11 cellular contexts compared by ENCODE assay signal in genomic region chr18:42025491-42025890, GRCh38.
DNase-seq lines count a peak whose midpoint lies in the region; ATAC-seq and TF ChIP-seq lines count a peak whose summit lies in the region.
"Had no signal": no experiment of that assay in that cellular context is flagged by ENCODE, and none has a peak within 500 bp of the region (broad histone marks: within the 10 kb centered on the region; RNA-seq: fewer than 3 reads in every experiment).

No MANE protein-coding gene starts in this region.

- no peaks in the 10 kb centered on the region for H3K27me3 Mint-ChIP-seq in activated naive CD8-positive, alpha-beta T cell treated with anti-CD3 and anti-CD28 coated beads, Interleukin-2, amount 50 U/mL, for 24 hours
- H3K27me3 Mint-ChIP-seq: brain had no signal

- in situ Hi-C loops in GM23248 (cut with MboI), result no loop called here

- H3K36me3 ChIP-seq in GM23248 (ENCODE audit: low read depth) (peaks cover 36% of the 10 kb centered on the region), tibial artery (peaks cover 31 to 52% (median 42%) of the 10 kb centered on the region in 3 donors)

- H3K27ac Mint-ChIP-seq in activated naive CD8-positive, alpha-beta T cell treated with anti-CD3 and anti-CD28 coated beads, Interleukin-2, amount 50 U/mL, for 24 hours, result peak overlapping the region; percentile 35
- H3K27ac Mint-ChIP-seq: brain had no signal

- no peak overlapping the region for H3K4me2 ChIP-seq in GM23248 (ENCODE audit: unreplicated experiment)

- ATAC-seq in GM18520 (IDR thresholded peaks at IDR 0.05; ENCODE audit: unreplicated experiment) (peak; percentile 14), GM21447 (IDR thresholded peaks at IDR 0.05; ENCODE audit: unreplicated experiment) (peak; percentile 24), HG03066 (IDR thresholded peaks at IDR 0.05; ENCODE audit: low read depth, unreplicated experiment) (peak; percentile 12), Right ventricle myocardium inferior (no peak)
- ATAC-seq in activated naive CD8-positive, alpha-beta T cell treated with anti-CD3 and anti-CD28 coated beads, Interleukin-2, amount 50 U/mL, for 24 hours, result no peak

- H3K4me3 Mint-ChIP-seq in activated naive CD8-positive, alpha-beta T cell treated with anti-CD3 and anti-CD28 coated beads, Interleukin-2, amount 50 U/mL, for 24 hours, result no peak overlapping the region
- H3K4me3 Mint-ChIP-seq: brain had no signal

- H3K4me3 ChIP-seq in GM23248, result no peak overlapping the region
- H3K4me3 ChIP-seq in tibial artery, result no peak overlapping the region

- H4K20me1 ChIP-seq in GM23248 (ENCODE audit: insufficient read depth), result no peaks in the 10 kb centered on the region

- H3K4me1 Mint-ChIP-seq in activated naive CD8-positive, alpha-beta T cell treated with anti-CD3 and anti-CD28 coated beads, Interleukin-2, amount 50 U/mL, for 24 hours, result peaks cover 30% of the 10 kb centered on the region

- H3K9me3 Mint-ChIP-seq in activated naive CD8-positive, alpha-beta T cell treated with anti-CD3 and anti-CD28 coated beads, Interleukin-2, amount 50 U/mL, for 24 hours, result no peaks in the 10 kb centered on the region
- H3K9me3 Mint-ChIP-seq: brain had no signal

- DNase-seq in activated naive CD8-positive, alpha-beta T cell treated with anti-CD3 and anti-CD28 coated beads, Interleukin-2, amount 50 U/mL, for 24 hours, result no peak
- DNase-seq in stimulated activated CD4-positive, alpha-beta T cell treated with anti-CD3 and anti-CD28 coated beads, Interleukin-12 subunit alpha, Interleukin-12 subunit beta, amount 100 ng/mL, for 4 hours, result no peak
- no peak for DNase-seq in GM23248
- DNase-seq in tibial artery, result no peak
- DNase-seq in Right ventricle myocardium inferior (ENCODE audit: missing footprints), result no peak
- DNase-seq: NCI-H1105 treated with DMSO at 0.1 percent for 48 hours; NK-92 treated with Interleukin-12 subunit alpha and Interleukin-12 subunit beta, amount 100 ng/mL, for 24 hours had no signal

- H3K79me2 ChIP-seq in GM23248 (ENCODE audit: insufficient read depth), result no peaks in the 10 kb centered on the region

- 100% methylated on average over 1 of the region's 1 CpG for WGBS in GM23248 (ENCODE audit: low coverage in 1 of 2, low lambda C conversion rate in 2 of 2, missing lambda C conversion rate in 2 of 2), 2 experiments

- no peak overlapping the region for H3K9ac ChIP-seq in GM23248

- no peak overlapping the region for H2AFZ ChIP-seq in GM23248

- peaks cover 28% of the 10 kb centered on the region for H3K36me3 Mint-ChIP-seq in activated naive CD8-positive, alpha-beta T cell treated with anti-CD3 and anti-CD28 coated beads, Interleukin-2, amount 50 U/mL, for 24 hours (ENCODE audit: low read depth)

- H3K9me3 ChIP-seq in GM23248 (ENCODE audit: low read depth) (no peaks in the 10 kb centered on the region), tibial artery (no peaks in the 10 kb centered on the region)

- no peak for TF ChIP-seq CTCF in tibial artery (IDR thresholded peaks at IDR 0.05)

- intact Hi-C loops in tibial artery (cut with DNase I; ENCODE audit: low total_unique reads) (no loop called here), Right ventricle myocardium inferior (cut with DNase I) (no loop called here)

- H3K27ac ChIP-seq in GM23248 (no peak overlapping the region), tibial artery (no peak overlapping the region)

- no peaks in the 10 kb centered on the region for H3K4me1 ChIP-seq in GM23248 (ENCODE audit: insufficient read depth)
- H3K4me1 ChIP-seq in tibial artery, result no peaks in the 10 kb centered on the region

- peaks cover 13% of the 10 kb centered on the region; the same call in 1 of the 2 replicates for H3F3A ChIP-seq in GM23248 (ENCODE audit: insufficient read depth)

- H3K9me2 ChIP-seq in GM23248 (ENCODE audit: insufficient read depth), result no peaks in the 10 kb centered on the region

- H3K27me3 ChIP-seq in GM23248 (replicated peaks; ENCODE audit: insufficient read depth) (no peaks in the 10 kb centered on the region), tibial artery (no peaks in the 10 kb centered on the region)

Comparison
In these comparisons a context has a peak if more than half of its experiments do, and no peak if none do; other contexts are left out.
1. ATAC-seq: peak in GM18520 (single experiment), GM21447 (single experiment) and HG03066 (single experiment); none in activated naive CD8-positive, alpha-beta T cell treated with anti-CD3 and anti-CD28 coated beads, Interleukin-2, amount 50 U/mL, for 24 hours (single experiment) and Right ventricle myocardium inferior (single experiment).